ENCODE assay signal across 14 cellular contexts in the genomic region with DNA sequence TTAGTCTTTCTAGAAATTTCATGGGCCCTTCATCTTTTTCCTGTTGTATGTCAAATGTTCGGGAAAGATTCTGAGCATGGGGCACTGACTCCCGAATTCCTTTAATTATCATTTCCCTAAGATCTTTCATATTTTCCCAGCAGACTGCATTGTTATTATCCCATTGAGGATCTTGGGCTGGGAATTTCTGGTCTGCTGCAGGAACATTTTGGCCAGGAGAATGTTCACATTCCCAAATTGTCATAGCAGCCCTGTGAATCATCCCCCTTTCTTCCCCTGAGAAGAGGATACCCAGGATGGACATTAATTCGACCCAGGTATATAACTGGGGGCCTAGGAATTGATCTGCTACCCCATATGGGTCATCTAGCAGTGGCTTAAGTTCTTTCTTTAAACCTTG.
DNase-seq lines count a peak whose midpoint lies in the region; ATAC-seq and TF ChIP-seq lines count a peak whose summit lies in the region.
"Had no signal": no experiment of that assay in that cellular context is flagged by ENCODE, and none has a peak within 500 bp of the region (broad histone marks: within the 10 kb centered on the region; RNA-seq: fewer than 3 reads in every experiment).

No MANE protein-coding gene starts in this region.

- H3K9ac ChIP-seq in GM23248: peak overlapping the region; percentile 22; the same call in 1 of the 2 replicates
- H3K9ac ChIP-seq: KMS-11 had no signal

- TF ChIP-seq CTCF in RWPE2 (IDR thresholded peaks at IDR 0.05; ENCODE audit: poor library complexity, severe bottlenecking) (no peak), fibroblast of the aortic adventitia (IDR thresholded peaks at IDR 0.05; ENCODE audit: insufficient read depth, low read length) (no peak), vagina (IDR thresholded peaks at IDR 0.05) (no peak), omental fat pad (IDR thresholded peaks at IDR 0.05) (no peak)

- no peaks in the 10 kb centered on the region for H3K79me2 ChIP-seq in GM23248 (ENCODE audit: insufficient read depth)

- H3K27ac ChIP-seq in GM23248 (peak overlapping the region; percentile 74), RWPE2 (ENCODE audit: poor library complexity, severe bottlenecking) (peak overlapping the region; percentile 59), vagina (peak overlapping the region; percentile 65)
- H3K27ac ChIP-seq: KMS-11, SJCRH30 had no signal

- no peaks in the 10 kb centered on the region for H3K27me3 ChIP-seq in GM23248 (replicated peaks; ENCODE audit: insufficient read depth)
- no peaks in the 10 kb centered on the region for H3K27me3 ChIP-seq in RWPE2 (ENCODE audit: insufficient read depth, poor library complexity, severe bottlenecking)
- H3K27me3 ChIP-seq in vagina: no peaks in the 10 kb centered on the region
- H3K27me3 ChIP-seq: SJCRH30 had no signal

- H3F3A ChIP-seq in GM23248 (ENCODE audit: insufficient read depth): peaks cover 20% of the 10 kb centered on the region; the same call in 1 of the 2 replicates

- H3K36me3 ChIP-seq in GM23248 (ENCODE audit: low read depth) (peaks cover 10% of the 10 kb centered on the region; the same call in 1 of the 2 replicates), RWPE2 (ENCODE audit: low read depth) (no peaks in the 10 kb centered on the region), vagina (peaks cover 0 to 5% of the 10 kb centered on the region in 2 donors)
- H3K36me3 ChIP-seq: SJCRH30 had no signal

- H3K4me3 ChIP-seq in GM23248 (no peak overlapping the region; the same call in 1 of the 2 replicates), RWPE2 (ENCODE audit: severe bottlenecking) (no peak overlapping the region), fibroblast of the aortic adventitia (ENCODE audit: low read depth, low read length) (no peak overlapping the region), vagina (no peak overlapping the region)
- H3K4me3 ChIP-seq: SJCRH30 had no signal

- no peaks in the 10 kb centered on the region for H3K9me2 ChIP-seq in GM23248 (ENCODE audit: insufficient read depth)

- in situ Hi-C loops in GM23248 (cut with MboI): no loop called here

- 72 to 73% methylated on average over 3 of the region's 3 CpGs for WGBS in GM23248 (ENCODE audit: low coverage in 1 of 2, low lambda C conversion rate in 2 of 2, missing lambda C conversion rate in 2 of 2), 2 experiments

- intact Hi-C loops in vagina (cut with DNase I): no loop called here

- H3K4me2 ChIP-seq in GM23248 (ENCODE audit: unreplicated experiment): peak overlapping the region; percentile 71
- H3K4me2 ChIP-seq: KMS-11 had no signal

- no peak overlapping the region for H2AFZ ChIP-seq in GM23248

- no peak for ATAC-seq in RWPE2 (ENCODE audit: low read depth)
- ATAC-seq in GM18861 (IDR thresholded peaks at IDR 0.05; ENCODE audit: unreplicated experiment): no peak
- ATAC-seq in omental fat pad (ENCODE audit: low FRiP score): no peak

- H3K9me3 ChIP-seq in GM23248 (ENCODE audit: low read depth) (no peaks in the 10 kb centered on the region), RWPE2 (ENCODE audit: severe bottlenecking) (peaks cover 24% of the 10 kb centered on the region), vagina (no peaks in the 10 kb centered on the region)
- H3K9me3 ChIP-seq: SJCRH30 had no signal

- no peak for TF ChIP-seq POLR2A in vagina (IDR thresholded peaks at IDR 0.05)

- no peak for DNase-seq in GM23248
- no peak for DNase-seq in RWPE2 (ENCODE audit: low spot score)
- peak; percentile 60 for DNase-seq in fibroblast of the aortic adventitia (ENCODE audit: low read depth)
- DNase-seq in vagina (ENCODE audit: extremely low spot score in 2 of 2): no peak
- no peak for DNase-seq in omental fat pad (ENCODE audit: low spot score)
- no peak for DNase-seq in stimulated activated CD8-positive, alpha-beta memory T cell treated with anti-CD3 and anti-CD28 coated beads, Interleukin-4, amount 100 ng/mL, for 48 hours
- DNase-seq: C1 segment of cervical spinal cord, DMS79 treated with DMSO at 0.1 percent for 48 hours, NCI-H2029, NCI-H510A treated with DMSO at 0.1 percent for 48 hours, RPMI8226, SJCRH30 had no signal

- H3K4me1 ChIP-seq in GM23248 (ENCODE audit: insufficient read depth): peaks cover 18% of the 10 kb centered on the region
- H3K4me1 ChIP-seq in RWPE2 (ENCODE audit: insufficient read depth, poor library complexity, severe bottlenecking): peaks cover 17% of the 10 kb centered on the region
- H3K4me1 ChIP-seq in vagina: peaks cover 6% of the 10 kb centered on the region
- H3K4me1 ChIP-seq: SJCRH30 had no signal

- H4K20me1 ChIP-seq in GM23248 (ENCODE audit: insufficient read depth): no peaks in the 10 kb centered on the region
